In genomic region chr19:47456721-47457478, GRCh38 we compare ENCODE assay signal across 12 cellular contexts. TPM values are rescaled to one million over a fixed set of nuclear protein-coding genes. Genes with fewer than 3 reads are reported as not detected.
A peak's percentile ranks its signal among the peaks of the same experiment; 100 is the strongest.
DNase-seq lines count a peak whose midpoint lies in the region; ATAC-seq, FAIRE-seq and TF ChIP-seq lines count a peak whose summit lies in the region.
"Had no signal": no experiment of that assay in that cellular context is flagged by ENCODE, and none has a peak within 500 bp of the region (broad histone marks: within the 10 kb centered on the region; RNA-seq: fewer than 3 reads in every experiment).

No MANE protein-coding gene starts in this region.

- peaks cover 43% of the 10 kb centered on the region for H3K27me3 ChIP-seq in HUES6 (ENCODE audit: control insufficient read depth, insufficient read depth, low read length)
- H3K27me3 ChIP-seq in mammary epithelial cell (ENCODE audit: insufficient read depth, low read length) = peaks cover 21% of the 10 kb centered on the region

- H3K27me3 Mint-ChIP-seq in activated T-cell treated with anti-CD3 and anti-CD28 coated beads, Interleukin-2, amount 50 U/mL, for 72 hours (ENCODE audit: low read depth) = peaks cover 26% of the 10 kb centered on the region

- no peak for TF ChIP-seq CTCF in mammary epithelial cell (conservative IDR thresholded peaks at IDR 0.05 in 1 of 2, IDR thresholded peaks at IDR 0.05 in 1 of 2; ENCODE audit: extremely low read depth in 1 of 2, insufficient read depth in 1 of 2, low read depth in 1 of 2, low read length in 2 of 2)

- FAIRE-seq in urothelium cell line (lab: Jason Lieb, UNC) = no peak
- FAIRE-seq: GM18507 had no signal

- dilution Hi-C loops in mammary epithelial cell (cut with HindIII; ENCODE audit: low sequenced_read_pairs) = no loop called here

- H3K4me3 Mint-ChIP-seq in stimulated activated effector memory CD8-positive, alpha-beta T cell treated with anti-CD3 and anti-CD28 coated beads, Interleukin-12 subunit alpha, Interleukin-12 subunit beta, amount 100 ng/mL, for 72 hours = no peak overlapping the region
- no peak overlapping the region for H3K4me3 Mint-ChIP-seq in activated T-cell treated with anti-CD3 and anti-CD28 coated beads, Interleukin-2, amount 50 U/mL, for 72 hours

- H3K4me3 ChIP-seq in HUES6 (ENCODE audit: low read depth, low read length) (peak overlapping the region; percentile 26; the same call in 1 of the 2 replicates), mammary epithelial cell (replicated peaks in 1 of 3; ENCODE audit: insufficient read depth in 1 of 3, low read depth in 2 of 3, low read length in 3 of 3) (peak overlapping the region in 1 of 3 experiments; percentile 4)
- H3K4me3 ChIP-seq: BLaER1 had no signal

- no peaks in the 10 kb centered on the region for H3K4me1 Mint-ChIP-seq in stimulated activated effector memory CD8-positive, alpha-beta T cell treated with anti-CD3 and anti-CD28 coated beads, Interleukin-12 subunit alpha, Interleukin-12 subunit beta, amount 100 ng/mL, for 72 hours
- no peaks in the 10 kb centered on the region for H3K4me1 Mint-ChIP-seq in activated T-cell treated with anti-CD3 and anti-CD28 coated beads, Interleukin-2, amount 50 U/mL, for 72 hours (ENCODE audit: low read depth)

- WGBS in mammary epithelial cell (ENCODE audit: low coverage, missing lambda C conversion rate) = 20% methylated on average over 21 of the region's 78 CpGs

- BruUV-seq in mammary epithelial cell (replicated peaks; lab: Mats Ljungman, UMichigan) = no TSS peak

- peak overlapping the region; percentile 48 for H2AFZ ChIP-seq in mammary epithelial cell (ENCODE audit: low read depth, low read length)

- ATAC-seq in left colon (peak; percentile 27), GM21381 (IDR thresholded peaks at IDR 0.05; ENCODE audit: unreplicated experiment) (no peak)
- peak; percentile 19 for ATAC-seq in stimulated activated effector memory CD8-positive, alpha-beta T cell treated with anti-CD3 and anti-CD28 coated beads, Interleukin-12 subunit alpha, Interleukin-12 subunit beta, amount 100 ng/mL, for 72 hours
- ATAC-seq in activated T-cell treated with anti-CD3 and anti-CD28 coated beads, Interleukin-2, amount 50 U/mL, for 72 hours (replicated peaks in 1 of 2) = no peak

- peaks cover 7% of the 10 kb centered on the region for H3K9me3 Mint-ChIP-seq in stimulated activated effector memory CD8-positive, alpha-beta T cell treated with anti-CD3 and anti-CD28 coated beads, Interleukin-12 subunit alpha, Interleukin-12 subunit beta, amount 100 ng/mL, for 72 hours
- H3K9me3 Mint-ChIP-seq in activated T-cell treated with anti-CD3 and anti-CD28 coated beads, Interleukin-2, amount 50 U/mL, for 72 hours = peaks cover 0 to 4% of the 10 kb centered on the region in 2 donors

- peak overlapping the region; percentile 51 for H3K4me2 ChIP-seq in mammary epithelial cell (ENCODE audit: insufficient read depth, low read depth, low read length)
- H3K4me2 ChIP-seq: BLaER1 had no signal

- no peaks in the 10 kb centered on the region for H3K36me3 Mint-ChIP-seq in stimulated activated effector memory CD8-positive, alpha-beta T cell treated with anti-CD3 and anti-CD28 coated beads, Interleukin-12 subunit alpha, Interleukin-12 subunit beta, amount 100 ng/mL, for 72 hours
- H3K36me3 Mint-ChIP-seq in activated T-cell treated with anti-CD3 and anti-CD28 coated beads, Interleukin-2, amount 50 U/mL, for 72 hours (ENCODE audit: insufficient read depth in 2 of 2) = peaks cover 3 to 4% of the 10 kb centered on the region in 2 donors
- H3K36me3 Mint-ChIP-seq: IgD-negative memory B cell had no signal

- intact Hi-C loops in mammary epithelial cell (cut with micrococcal nuclease) = no loop called here
- intact Hi-C loops in left colon (cut with DNase I, micrococcal nuclease) = no loop called here

- CTCF ChIA-PET in mammary epithelial cell (lab: Charles Lee; ENCODE audit: low non-redundant PET) = no interaction called here

- H3K27ac ChIP-seq in HUES6 (ENCODE audit: low read depth, low read length) (no peak overlapping the region), mammary epithelial cell (ENCODE audit: insufficient read depth, low read depth, low read length) (no peak overlapping the region)
- H3K27ac ChIP-seq: BLaER1 had no signal

- no peaks in the 10 kb centered on the region for H4K20me1 ChIP-seq in mammary epithelial cell (ENCODE audit: insufficient read depth, low read length)
- H4K20me1 ChIP-seq: BLaER1 had no signal

- no peaks in the 10 kb centered on the region for H3K79me2 ChIP-seq in mammary epithelial cell (ENCODE audit: insufficient read depth, low read length)

- no peak overlapping the region for H3K27ac Mint-ChIP-seq in stimulated activated effector memory CD8-positive, alpha-beta T cell treated with anti-CD3 and anti-CD28 coated beads, Interleukin-12 subunit alpha, Interleukin-12 subunit beta, amount 100 ng/mL, for 72 hours
- H3K27ac Mint-ChIP-seq in activated T-cell treated with anti-CD3 and anti-CD28 coated beads, Interleukin-2, amount 50 U/mL, for 72 hours = no peak overlapping the region
- H3K27ac Mint-ChIP-seq: IgD-negative memory B cell had no signal

- H3K9ac ChIP-seq in HUES6 (ENCODE audit: low read length) (no peak overlapping the region), mammary epithelial cell (ENCODE audit: insufficient read depth, low read length) (no peak overlapping the region)
- H3K9ac ChIP-seq: BLaER1 had no signal

- in situ Hi-C loops in mammary epithelial cell (cut with MboI; ENCODE audit: low sequenced_read_pairs in 2 of 2) = no loop called here

- H3K9me3 ChIP-seq in HUES6 (ENCODE audit: control insufficient read depth, insufficient read depth, low read depth, low read length) (peaks cover 4% of the 10 kb centered on the region; the same call in 1 of the 2 replicates), mammary epithelial cell (replicated peaks; ENCODE audit: insufficient read depth, low read length) (peaks cover 18% of the 10 kb centered on the region)

- H3K36me3 ChIP-seq in HUES6 (ENCODE audit: control insufficient read depth, insufficient read depth, low read length) (no peaks in the 10 kb centered on the region), mammary epithelial cell (ENCODE audit: insufficient read depth, low read length) (no peaks in the 10 kb centered on the region)
- H3K36me3 ChIP-seq: BLaER1 had no signal

- DNase-seq in mammary epithelial cell (no peak), left colon (no peak), urothelium cell line (ENCODE audit: low spot score) (no peak)
- DNase-seq in stimulated activated effector memory CD8-positive, alpha-beta T cell treated with anti-CD3 and anti-CD28 coated beads, Interleukin-12 subunit alpha, Interleukin-12 subunit beta, amount 100 ng/mL, for 72 hours (ENCODE audit: low spot score in 2 of 2) = no peak
- no peak for DNase-seq in activated T-cell treated with anti-CD3 and anti-CD28 coated beads, Interleukin-2, amount 50 U/mL, for 72 hours
- DNase-seq: NCI-H1436, NCI-H2081 had no signal

- H3K4me1 ChIP-seq in HUES6 (ENCODE audit: control insufficient read depth, insufficient read depth, low read length) = no peaks in the 10 kb centered on the region
- H3K4me1 ChIP-seq in mammary epithelial cell (ENCODE audit: insufficient read depth, low read length) = no peaks in the 10 kb centered on the region
- H3K4me1 ChIP-seq: BLaER1 had no signal

RNA-seq across cellular contexts. Expression of gene SLC8A2, which starts 14.8 kb away (rescaled TPM):
- total RNA-seq in mammary epithelial cell (under 1 TPM; under 0.01 to 0.19 TPM), left colon (1 to 10 TPM in 1 of 2 donors, under 1 TPM in 1; 0.09 to 2.2 TPM)
- polyA plus RNA-seq in mammary epithelial cell = 0.07 TPM
- not detected for polyA minus RNA-seq in mammary epithelial cell
- under 1 TPM; 0.17 to 0.97 TPM for total RNA-seq in activated T-cell treated with anti-CD3 and anti-CD28 coated beads, Interleukin-2, amount 50 U/mL, for 72 hours
- polyA plus RNA-seq: IgD-negative memory B cell had no signal

RNA-seq across cellular contexts. Expression of gene KPTN, which starts 27.1 kb away (rescaled TPM):
- total RNA-seq in mammary epithelial cell (10 to 100 TPM in 1 of 2 donors, 1 to 10 TPM in 1; 1.5 to 10.8 TPM), left colon (1 to 10 TPM; 4.6 to 6.0 TPM)
- 8.1 TPM for polyA plus RNA-seq in mammary epithelial cell
- 30.4 TPM for polyA minus RNA-seq in mammary epithelial cell
- total RNA-seq in activated T-cell treated with anti-CD3 and anti-CD28 coated beads, Interleukin-2, amount 50 U/mL, for 72 hours = 10 to 100 TPM in 1 of 2 donors, 1 to 10 TPM in 1; 7.2 to 10.5 TPM

RNA-seq across cellular contexts. Expression of gene MEIS3, which starts 37.6 kb away (rescaled TPM):
- total RNA-seq in mammary epithelial cell (10 to 100 TPM in 1 of 2 donors, 1 to 10 TPM in 1; 7.0 to 25.9 TPM), left colon (1 to 10 TPM; 2.5 to 2.7 TPM)
- 3.3 TPM for polyA plus RNA-seq in mammary epithelial cell
- polyA minus RNA-seq in mammary epithelial cell = 4.6 TPM
- total RNA-seq in activated T-cell treated with anti-CD3 and anti-CD28 coated beads, Interleukin-2, amount 50 U/mL, for 72 hours = under 1 TPM; 0.23 to 0.26 TPM
- polyA plus RNA-seq: IgD-negative memory B cell had no signal

RNA-seq across cellular contexts. Expression of gene NAPA, which starts 58.0 kb away (rescaled TPM):
- total RNA-seq in mammary epithelial cell (10 to 100 TPM; 46.0 to 70.7 TPM), left colon (100 to 1,000 TPM; 122 to 130 TPM)
- polyA plus RNA-seq in mammary epithelial cell = 78.6 TPM
- polyA minus RNA-seq in mammary epithelial cell = 91.8 TPM
- 10 to 100 TPM; 64.4 to 71.5 TPM for total RNA-seq in activated T-cell treated with anti-CD3 and anti-CD28 coated beads, Interleukin-2, amount 50 U/mL, for 72 hours

Comparison
In these comparisons a context has a peak if more than half of its experiments do, and no peak if none do; other contexts are left out.
1. ATAC-seq: peak in left colon (single experiment) and stimulated activated effector memory CD8-positive, alpha-beta T cell treated with anti-CD3 and anti-CD28 coated beads, Interleukin-12 subunit alpha, Interleukin-12 subunit beta, amount 100 ng/mL, for 72 hours (single experiment); none in activated T-cell treated with anti-CD3 and anti-CD28 coated beads, Interleukin-2, amount 50 U/mL, for 72 hours (0 of 2) and GM21381 (single experiment).